Comparison of ENCODE assay signal across 1 cellular context in the genomic region with DNA sequence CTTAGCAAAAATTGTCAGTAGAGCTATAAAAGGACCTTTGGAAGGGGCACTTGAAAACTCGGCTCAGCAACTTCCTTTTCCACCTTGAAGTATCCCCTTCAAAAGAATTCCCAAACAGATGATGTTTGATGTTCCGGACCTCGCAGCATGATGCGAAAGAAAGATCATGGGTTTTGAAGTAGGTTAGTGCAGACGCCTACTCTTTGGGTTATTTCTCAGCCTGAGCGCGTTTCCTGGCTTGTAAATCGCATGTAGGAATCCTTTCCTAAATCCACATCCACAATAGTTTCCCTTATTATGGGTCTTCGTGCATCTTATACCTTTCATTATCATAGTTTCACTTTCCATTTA.
TF ChIP-seq lines count a peak whose summit lies in the region.

No MANE protein-coding gene starts in this region.

TF ChIP-seq in IMR-90, 13 proteins besides CTCF, POLR2A, EP300 and RAD21 (continued from another document):
- no peak for TF ChIP-seq BHLHE40 (IDR thresholded peaks at IDR 0.05; ENCODE audit: low read depth, low read length)
- no peak for TF ChIP-seq MAZ (IDR thresholded peaks at IDR 0.05; ENCODE audit: borderline replicate concordance, low read depth, low read length)
- TF ChIP-seq NFE2L2 (IDR thresholded peaks at IDR 0.05; ENCODE audit: low read depth, low read length), result no peak
